ENCODE assay signal across 30 cellular contexts in genomic region chr4:105560488-105560887, GRCh38. TPM values are rescaled to one million over a fixed set of nuclear protein-coding genes. Genes with fewer than 3 reads are reported as not detected.
DNase-seq lines count a peak whose midpoint lies in the region; ATAC-seq, FAIRE-seq and TF ChIP-seq lines count a peak whose summit lies in the region.
"Had no signal": no experiment of that assay in that cellular context is flagged by ENCODE, and none has a peak within 500 bp of the region (broad histone marks: within the 10 kb centered on the region; RNA-seq: fewer than 3 reads in every experiment).

No MANE protein-coding gene starts in this region.

- peak; percentile 74 for ATAC-seq in RWPE2 (ENCODE audit: low read depth)
- ATAC-seq in HG03439 (IDR thresholded peaks at IDR 0.05; ENCODE audit: unreplicated experiment), result no peak
- ATAC-seq in HG02610 (IDR thresholded peaks at IDR 0.05; ENCODE audit: unreplicated experiment), result no peak
- ATAC-seq: HCT116; naive thymus-derived CD8-positive, alpha-beta T cell; T-cell had no signal

- DNase-seq in COLO829 (ENCODE audit: low spot score) (peak; percentile 50), RWPE2 (ENCODE audit: low spot score) (no peak), bronchial epithelial cell (ENCODE audit: low read depth) (peak; percentile 44), kidney tubule cell (ENCODE audit: low spot score) (peak; percentile 45), AG08395 (ENCODE audit: low spot score) (no peak), cerebellum (ENCODE audit: low spot score) (no peak)
- DNase-seq: activated CD4-positive, alpha-beta T cell treated with anti-CD3 and anti-CD28 coated beads, Interleukin-2, amount 10 ng/mL, durations not matched to agents 24 days and 14 days; activated CD8-positive, alpha-beta memory T cell treated with anti-CD3 and anti-CD28 coated beads for 24 hours; CD4-positive, alpha-beta memory T cell; cerebellar nuclear complex; IMR-90; naive thymus-derived CD8-positive, alpha-beta T cell; NCI-H1092; NCI-H1694; sigmoid colon; stimulated activated CD4-positive, alpha-beta T cell treated with anti-CD3 and anti-CD28 coated beads, Interleukin-4, amount 100 ng/mL, for 24 hours; T-cell had no signal

- H3K4me3 ChIP-seq in RWPE2 (ENCODE audit: severe bottlenecking) (no peak overlapping the region), bronchial epithelial cell (ENCODE audit: low read depth, low read length) (no peak overlapping the region)
- H3K4me3 ChIP-seq: ascending aorta, sigmoid colon, SJSA1, tibial nerve had no signal

- peaks cover 10% of the 10 kb centered on the region for H3K4me1 ChIP-seq in RWPE2 (ENCODE audit: insufficient read depth, poor library complexity, severe bottlenecking)
- H3K4me1 ChIP-seq: sigmoid colon, SJSA1 had no signal

- H3K27ac ChIP-seq in RWPE2 (ENCODE audit: poor library complexity, severe bottlenecking), result no peak overlapping the region
- H3K27ac ChIP-seq: ascending aorta, sigmoid colon, SJSA1, tibial nerve had no signal

- H3K27me3 ChIP-seq in RWPE2 (ENCODE audit: insufficient read depth, poor library complexity, severe bottlenecking), result no peaks in the 10 kb centered on the region
- no peaks in the 10 kb centered on the region for H3K27me3 ChIP-seq in bronchial epithelial cell (ENCODE audit: control insufficient read depth, insufficient read depth, low read length)
- H3K27me3 ChIP-seq: ascending aorta, sigmoid colon, SJSA1, tibial nerve had no signal

- TF ChIP-seq CTCF in RWPE2 (IDR thresholded peaks at IDR 0.05; ENCODE audit: poor library complexity, severe bottlenecking) (no peak), bronchial epithelial cell (IDR thresholded peaks at IDR 0.05; ENCODE audit: insufficient read depth, low read length, severe bottlenecking) (no peak)

- FAIRE-seq in bronchial epithelial cell (lab: Jason Lieb, UNC), result no peak
- FAIRE-seq: endothelial cell of umbilical vein, GM12892, islet of Langerhans had no signal

- H3K9me3 ChIP-seq in RWPE2 (ENCODE audit: severe bottlenecking), result no peaks in the 10 kb centered on the region
- H3K9me3 ChIP-seq: ascending aorta, sigmoid colon, SJSA1, tibial nerve had no signal

- H3K36me3 ChIP-seq in RWPE2 (ENCODE audit: low read depth) (no peaks in the 10 kb centered on the region), bronchial epithelial cell (ENCODE audit: control insufficient read depth, insufficient read depth, low read length) (no peaks in the 10 kb centered on the region)
- H3K36me3 ChIP-seq: ascending aorta, sigmoid colon, SJSA1, tibial nerve had no signal

RNA-seq across cellular contexts. Expression of gene ARHGEF38, which starts 8.1 kb away (rescaled TPM):
- total RNA-seq in bronchial epithelial cell, result 0.26 TPM in 1 of 2 replicates, not detected in the other
- total RNA-seq in cerebellum, result 0.09 TPM
- total RNA-seq: A673; activated CD4-positive, alpha-beta T cell treated with anti-CD3 and anti-CD28 coated beads, Interleukin-2, amount 10 ng/mL, durations not matched to agents 24 days and 14 days; ascending aorta; B cell; CD4-positive, alpha-beta memory T cell; endothelial cell of umbilical vein; IMR-90; mononuclear cell; naive thymus-derived CD8-positive, alpha-beta T cell; RPMI7951; sigmoid colon; SJSA1; T-cell; tibial nerve had no signal

Comparison
In these comparisons a context has a peak if more than half of its experiments do, and no peak if none do; other contexts are left out.
1. DNase-seq: peak in COLO829 (single experiment), bronchial epithelial cell (single experiment) and kidney tubule cell (single experiment); none in RWPE2 (single experiment), AG08395 (single experiment) and cerebellum (single experiment).